22 cellular contexts compared by ENCODE assay signal in genomic region chr18:50630895-50631294, GRCh38.
"Had no signal": no experiment of that assay in that cellular context is flagged by ENCODE, and none has a peak within 500 bp of the region (broad histone marks: within the 10 kb centered on the region; RNA-seq: fewer than 3 reads in every experiment).

No MANE protein-coding gene starts in this region.

- H3K4me1 ChIP-seq: lower lobe of right lung had no signal

- H3K36me3 ChIP-seq: gastroesophageal sphincter, lower lobe of right lung, transverse colon had no signal

- H3K27ac ChIP-seq: hepatocyte, lower lobe of right lung had no signal

- ATAC-seq: activated CD8-positive, alpha-beta memory T cell treated with anti-CD3 and anti-CD28 coated beads, Interleukin-2, amount 10 ng/mL, durations not matched to agents 7 days and 5 days; activated CD8-positive, alpha-beta T cell treated with anti-CD3 and anti-CD28 coated beads, Interleukin-2, amount 10 ng/mL, durations not matched to agents 7 days and 5 days; gastroesophageal sphincter; lower lobe of right lung; natural killer cell; sciatic nerve; stimulated activated naive B cell treated with anti-CD40 and anti-IgM and Interleukin-4, amounts not matched to agents 10 μg/mL and 1 μg/mL and 100 μg/mL, for 72 hours; T-helper 17 cell had no signal

- H3K4me1 Mint-ChIP-seq: activated CD8-positive, alpha-beta memory T cell treated with anti-CD3 and anti-CD28 coated beads, Interleukin-2, amount 10 ng/mL, durations not matched to agents 7 days and 5 days; activated naive CD4-positive, alpha-beta T cell treated with anti-CD3 and anti-CD28 coated beads, Interleukin-2, amount 50 U/mL, for 24 hours; natural killer cell; stimulated activated naive B cell treated with anti-CD40 and anti-IgM and Interleukin-4, amounts not matched to agents 10 μg/mL and 1 μg/mL and 100 μg/mL, for 72 hours; T-helper 17 cell had no signal

- DNase-seq: activated CD4-positive, alpha-beta T cell treated with anti-CD3 and anti-CD28 coated beads, Interleukin-2, amount 50 U/mL, for 1 hour; activated CD4-positive, CD25-positive, alpha-beta regulatory T cell treated with anti-CD3 and anti-CD28 coated beads, Interleukin-2, amount 50 U/mL, for 72 hours; activated CD8-positive, alpha-beta memory T cell treated with anti-CD3 and anti-CD28 coated beads, Interleukin-2, amount 10 ng/mL, durations not matched to agents 7 days and 5 days; activated CD8-positive, alpha-beta T cell treated with anti-CD3 and anti-CD28 coated beads, Interleukin-2, amount 10 ng/mL, durations not matched to agents 7 days and 5 days; activated T-cell treated with anti-CD3 and anti-CD28 coated beads, Interleukin-2, amount 50 U/mL, for 48 hours; cortex of kidney; lower lobe of right lung; mesenchymal stem cell; natural killer cell; stimulated activated CD4-positive, alpha-beta T cell treated with anti-CD3 and anti-CD28 coated beads, Interleukin-1b, Interleukin-23, amount 100 ng/mL, for 48 hours; stimulated activated CD4-positive, alpha-beta T cell treated with anti-CD3 and anti-CD28 coated beads, Interleukin-4, amount 100 ng/mL, for 4 hours; stimulated activated CD8-positive, alpha-beta memory T cell treated with anti-CD3 and anti-CD28 coated beads, Interleukin-4, amount 100 ng/mL, for 48 hours; stimulated activated naive B cell treated with anti-CD40 and anti-IgM and Interleukin-4, amounts not matched to agents 10 μg/mL and 1 μg/mL and 100 μg/mL, for 72 hours; T-helper 17 cell; T1000; transverse colon had no signal

- H3K4me3 ChIP-seq: gastroesophageal sphincter, hepatocyte, lower lobe of right lung, smooth muscle cell, transverse colon had no signal

- H3K4me3 Mint-ChIP-seq: activated CD8-positive, alpha-beta memory T cell treated with anti-CD3 and anti-CD28 coated beads, Interleukin-2, amount 10 ng/mL, durations not matched to agents 7 days and 5 days; activated CD8-positive, alpha-beta T cell treated with anti-CD3 and anti-CD28 coated beads, Interleukin-2, amount 10 ng/mL, durations not matched to agents 7 days and 5 days; activated naive CD4-positive, alpha-beta T cell treated with anti-CD3 and anti-CD28 coated beads, Interleukin-2, amount 50 U/mL, for 24 hours; natural killer cell; stimulated activated naive B cell treated with anti-CD40 and anti-IgM and Interleukin-4, amounts not matched to agents 10 μg/mL and 1 μg/mL and 100 μg/mL, for 72 hours; T-helper 17 cell had no signal

- H3K27me3 Mint-ChIP-seq: activated CD8-positive, alpha-beta memory T cell treated with anti-CD3 and anti-CD28 coated beads, Interleukin-2, amount 10 ng/mL, durations not matched to agents 7 days and 5 days had no signal

- H3K9me3 Mint-ChIP-seq: activated naive CD4-positive, alpha-beta T cell treated with anti-CD3 and anti-CD28 coated beads, Interleukin-2, amount 50 U/mL, for 24 hours; activated T-helper 2 cell treated with anti-CD3 and anti-CD28 coated beads, Interferon-gamma antibody, Interleukin-2, Interleukin-4, amounts not matched to agents 10 μg/mL and 5 μg/mL and 100 μg/mL, durations not matched to agents 14 hours and 24 hours and 36 hours; natural killer cell; stimulated activated naive B cell treated with anti-CD40 and anti-IgM and Interleukin-4, amounts not matched to agents 10 μg/mL and 1 μg/mL and 100 μg/mL, for 72 hours had no signal

- H3K36me3 Mint-ChIP-seq: activated CD8-positive, alpha-beta memory T cell treated with anti-CD3 and anti-CD28 coated beads, Interleukin-2, amount 10 ng/mL, durations not matched to agents 7 days and 5 days; activated naive CD4-positive, alpha-beta T cell treated with anti-CD3 and anti-CD28 coated beads, Interleukin-2, amount 50 U/mL, for 24 hours; natural killer cell; stimulated activated naive B cell treated with anti-CD40 and anti-IgM and Interleukin-4, amounts not matched to agents 10 μg/mL and 1 μg/mL and 100 μg/mL, for 72 hours had no signal

- H3K4me2 ChIP-seq: hepatocyte, smooth muscle cell had no signal

- H3K27ac Mint-ChIP-seq: activated CD8-positive, alpha-beta memory T cell treated with anti-CD3 and anti-CD28 coated beads, Interleukin-2, amount 10 ng/mL, durations not matched to agents 7 days and 5 days; activated CD8-positive, alpha-beta T cell treated with anti-CD3 and anti-CD28 coated beads, Interleukin-2, amount 10 ng/mL, durations not matched to agents 7 days and 5 days; activated naive CD4-positive, alpha-beta T cell treated with anti-CD3 and anti-CD28 coated beads, Interleukin-2, amount 50 U/mL, for 24 hours; activated T-helper 2 cell treated with anti-CD3 and anti-CD28 coated beads, Interferon-gamma antibody, Interleukin-2, Interleukin-4, amounts not matched to agents 10 μg/mL and 5 μg/mL and 100 μg/mL, durations not matched to agents 14 hours and 24 hours and 36 hours; natural killer cell; stimulated activated naive B cell treated with anti-CD40 and anti-IgM and Interleukin-4, amounts not matched to agents 10 μg/mL and 1 μg/mL and 100 μg/mL, for 72 hours; T-helper 17 cell had no signal

- H3K9me3 ChIP-seq: gastroesophageal sphincter, lower lobe of right lung, transverse colon had no signal

- H3K79me2 ChIP-seq: hepatocyte had no signal

- H3K27me3 ChIP-seq: gastroesophageal sphincter, hepatocyte, transverse colon had no signal
